Comparison of ENCODE assay signal across 8 cellular contexts in genomic region chr11:68099474-68100405, GRCh38.
DNase-seq lines count a peak whose midpoint lies in the region; ATAC-seq lines count a peak whose summit lies in the region.

No MANE protein-coding gene starts in this region.

- H3K36me3 ChIP-seq in KOPT-K1 (ENCODE audit: insufficient read depth, low read length), result no peaks in the 10 kb centered on the region

- no peaks in the 10 kb centered on the region for H3K9me3 ChIP-seq in KOPT-K1 (ENCODE audit: insufficient read depth, low read length, poor library complexity, severe bottlenecking)

- DNase-seq in DMS153 (lab: John Stamatoyannopoulos, UW) (peak; percentile 81), kidney tubule cell (ENCODE audit: low spot score) (peak; percentile 18), superior temporal gyrus (ENCODE audit: extremely low spot score) (peak; percentile 24), UCSD-AML1 (lab: John Stamatoyannopoulos, UW; ENCODE audit: unreplicated experiment) (no peak)
- peak; percentile 60 for DNase-seq in activated CD8-positive, alpha-beta memory T cell treated with anti-CD3 and anti-CD28 coated beads, Interleukin-2, amount 50 U/mL, for 48 hours

- peak overlapping the region; percentile 52 for H3K27ac ChIP-seq in KOPT-K1 (ENCODE audit: low read depth, low read length, poor library complexity, severe bottlenecking)

- ATAC-seq in GM18870 (IDR thresholded peaks at IDR 0.05; ENCODE audit: unreplicated experiment), result no peak
- no peak for ATAC-seq in HG02870 (IDR thresholded peaks at IDR 0.05; ENCODE audit: unreplicated experiment)
